Comparison of ENCODE assay signal across 8 cellular contexts in the genomic region with DNA sequence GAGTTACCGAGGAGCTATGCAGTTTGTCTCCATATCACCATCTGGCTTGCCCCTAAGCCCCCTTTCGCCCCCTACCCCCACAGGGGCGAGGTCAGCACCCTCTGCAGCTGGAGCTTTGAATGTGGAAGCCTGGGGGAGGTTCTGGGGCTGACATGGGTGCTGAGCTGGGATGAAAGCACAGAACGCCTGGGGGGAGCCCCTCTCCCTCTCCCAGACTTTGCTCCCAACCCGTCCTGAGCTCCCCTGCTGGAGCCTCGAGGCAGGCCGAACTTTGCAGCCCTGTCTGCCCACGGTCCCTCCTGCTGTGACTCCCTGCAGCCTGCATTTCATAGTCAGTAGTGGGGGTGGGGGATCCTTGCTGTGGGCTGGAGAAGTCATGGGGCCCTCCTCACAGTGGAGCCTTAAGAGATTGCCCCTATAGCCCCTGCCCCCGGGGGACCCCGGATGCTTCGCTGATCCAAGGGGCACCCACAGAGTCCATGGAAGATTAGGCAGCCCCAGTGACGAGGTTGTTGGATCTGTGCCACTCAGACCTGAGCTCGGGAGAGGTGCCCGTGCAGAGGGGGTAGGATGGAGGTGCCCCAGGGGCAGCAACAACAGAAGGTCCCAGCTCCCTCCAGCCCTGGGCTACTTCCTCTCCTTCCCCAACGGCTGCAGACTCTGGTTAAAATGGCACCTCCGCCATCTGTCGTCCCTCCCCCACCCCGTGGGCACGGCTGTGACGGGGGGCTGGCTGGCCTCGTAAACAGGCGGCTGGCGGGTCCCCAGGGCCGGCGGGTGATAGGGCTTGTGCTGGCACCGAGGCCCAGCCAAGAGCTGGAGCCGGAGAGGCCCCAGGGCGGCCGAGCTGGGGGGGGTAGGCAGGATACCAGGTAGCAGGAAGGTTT.
DNase-seq lines count a peak whose midpoint lies in the region; ATAC-seq and TF ChIP-seq lines count a peak whose summit lies in the region.

No MANE protein-coding gene starts in this region.

- ATAC-seq in foreskin keratinocyte, result no peak

- intact Hi-C loops in head of caudate nucleus (cut with DNase I) (loop anchor here (5.0 kb wide), 1 partner anchor 47 kb away; no protein-coding TSS in a partner anchor), prostate gland (cut with DNase I) (loop anchor here (2.0 to 5.0 kb wide), 2 partner anchors 44 to 137 kb away; no protein-coding TSS in a partner anchor)

- H3K27ac Mint-ChIP-seq in activated CD4-positive, alpha-beta memory T cell treated with anti-CD3 and anti-CD28 coated beads, Interleukin-2, amount 10 ng/mL, durations not matched to agents 7 days and 5 days, result peak overlapping the region; percentile 75

- H3K36me3 ChIP-seq in BLaER1 (no peaks in the 10 kb centered on the region), Loucy (ENCODE audit: insufficient read depth, low read length) (no peaks in the 10 kb centered on the region), prostate gland (no peaks in the 10 kb centered on the region)

- peaks cover 16% of the 10 kb centered on the region for H3K27me3 Mint-ChIP-seq in activated CD4-positive, alpha-beta memory T cell treated with anti-CD3 and anti-CD28 coated beads, Interleukin-2, amount 10 ng/mL, durations not matched to agents 7 days and 5 days

- DNase-seq in activated CD4-positive, alpha-beta memory T cell treated with anti-CD3 and anti-CD28 coated beads, Interleukin-2, amount 10 ng/mL, durations not matched to agents 7 days and 5 days, result no peak
- DNase-seq in head of caudate nucleus, result peak in 41 of 42 donors; percentile 57 to 96 (median 75)
- peak; percentile 46 for DNase-seq in prostate gland (ENCODE audit: low spot score)
- DNase-seq in GM13976 (ENCODE audit: low spot score), result no peak
- no peak for DNase-seq in foreskin keratinocyte
- DNase-seq in iPS-NIHi11 (ENCODE audit: low spot score), result no peak

- in situ Hi-C loops in GM13976 (cut with MboI; ENCODE audit: low sequenced_read_pairs, unreplicated experiment), result no loop called here

- H3K4me3 Mint-ChIP-seq in activated CD4-positive, alpha-beta memory T cell treated with anti-CD3 and anti-CD28 coated beads, Interleukin-2, amount 10 ng/mL, durations not matched to agents 7 days and 5 days, result peak overlapping the region; percentile 18

- H3K4me1 Mint-ChIP-seq in activated CD4-positive, alpha-beta memory T cell treated with anti-CD3 and anti-CD28 coated beads, Interleukin-2, amount 10 ng/mL, durations not matched to agents 7 days and 5 days, result peaks cover 41% of the 10 kb centered on the region

- H3K9me3 ChIP-seq in BLaER1 (no peaks in the 10 kb centered on the region), Loucy (ENCODE audit: insufficient read depth, low read depth, low read length) (no peaks in the 10 kb centered on the region), prostate gland (no peaks in the 10 kb centered on the region)

- peaks cover 74% of the 10 kb centered on the region for H3K4me1 ChIP-seq in BLaER1
- peaks cover 26% of the 10 kb centered on the region for H3K4me1 ChIP-seq in Loucy (ENCODE audit: insufficient read depth, low read length, poor library complexity, severe bottlenecking)
- peaks cover 20% of the 10 kb centered on the region for H3K4me1 ChIP-seq in prostate gland (replicated peaks)
- H3K4me1 ChIP-seq in foreskin keratinocyte, result peaks cover 8% of the 10 kb centered on the region

- H3K9me3 Mint-ChIP-seq in activated CD4-positive, alpha-beta memory T cell treated with anti-CD3 and anti-CD28 coated beads, Interleukin-2, amount 10 ng/mL, durations not matched to agents 7 days and 5 days, result no peaks in the 10 kb centered on the region

- POLR2A ChIA-PET in activated CD4-positive, alpha-beta memory T cell treated with anti-CD3 and anti-CD28 coated beads, Interleukin-2, amount 10 ng/mL, durations not matched to agents 7 days and 5 days (lab: Charles Lee), result interaction anchor here (0.6 to 3.2 kb wide), 12 partner anchors 21 to 287 kb away, joined by 3 to 14 read pairs (median 3); a partner anchor contains a TSS

- no peaks in the 10 kb centered on the region for H3K79me2 ChIP-seq in Loucy (ENCODE audit: insufficient read depth, low read length)

- H4K20me1 ChIP-seq in BLaER1 (no peaks in the 10 kb centered on the region), Loucy (ENCODE audit: insufficient read depth, low read length, poor library complexity, severe bottlenecking) (no peaks in the 10 kb centered on the region)

- H2AFZ ChIP-seq in Loucy (ENCODE audit: low read length), result no peak overlapping the region; the same call in 1 of the 2 replicates

- H3K9ac ChIP-seq in BLaER1 (peak overlapping the region; percentile 83), Loucy (ENCODE audit: low read depth, low read length, poor library complexity, severe bottlenecking) (peak overlapping the region; percentile 68)

- H3K4me3 ChIP-seq in BLaER1 (peak overlapping the region; percentile 43), Loucy (ENCODE audit: low read length, poor library complexity, severe bottlenecking) (no peak overlapping the region), prostate gland (no peak overlapping the region)

- no peak for TF ChIP-seq POLR2A in prostate gland (IDR thresholded peaks at IDR 0.05)

- H3K27me3 ChIP-seq in BLaER1, result no peaks in the 10 kb centered on the region
- H3K27me3 ChIP-seq in Loucy (ENCODE audit: insufficient read depth, low read length, poor library complexity, severe bottlenecking), result no peaks in the 10 kb centered on the region
- H3K27me3 ChIP-seq in prostate gland (replicated peaks; ENCODE audit: insufficient read depth), result no peaks in the 10 kb centered on the region
- H3K27me3 ChIP-seq in foreskin keratinocyte, result peaks cover 21% of the 10 kb centered on the region

- H3K36me3 Mint-ChIP-seq in activated CD4-positive, alpha-beta memory T cell treated with anti-CD3 and anti-CD28 coated beads, Interleukin-2, amount 10 ng/mL, durations not matched to agents 7 days and 5 days (ENCODE audit: low read depth), result no peaks in the 10 kb centered on the region

- peak overlapping the region; percentile 93 for H3K27ac ChIP-seq in BLaER1
- peak overlapping the region; percentile 94 to 98 for H3K27ac ChIP-seq in prostate gland
- H3K27ac ChIP-seq in foreskin keratinocyte, result no peak overlapping the region

- H3K4me2 ChIP-seq in BLaER1 (peak overlapping the region; percentile 80), Loucy (ENCODE audit: low read depth, low read length, poor library complexity, severe bottlenecking) (peak overlapping the region; percentile 54)

- TF ChIP-seq CTCF in Loucy (conservative IDR thresholded peaks at IDR 0.05; ENCODE audit: low read length) (no peak), prostate gland (IDR thresholded peaks at IDR 0.05) (no peak), GM13976 (IDR thresholded peaks at IDR 0.05; ENCODE audit: borderline replicate concordance, control extremely low read depth, extremely low read depth, insufficient read depth, missing control alignments) (no peak), foreskin keratinocyte (conservative IDR thresholded peaks at IDR 0.05) (no peak)

- H3F3A ChIP-seq in Loucy (ENCODE audit: low read depth), result no peaks in the 10 kb centered on the region

- H3K9me2 ChIP-seq in Loucy (replicated peaks; ENCODE audit: low read depth, low read length), result no peaks in the 10 kb centered on the region

- CTCF ChIA-PET in activated CD4-positive, alpha-beta memory T cell treated with anti-CD3 and anti-CD28 coated beads, Interleukin-2, amount 10 ng/mL, durations not matched to agents 7 days and 5 days (lab: Charles Lee), result interaction anchor here (0.5 to 1.3 kb wide), 5 partner anchors 22 to 316 kb away, joined by 3 to 4 read pairs (median 3); no protein-coding TSS in a partner anchor

- WGBS in prostate gland, result 21% methylated on average over 26 of the region's 29 CpGs

Comparison
In these comparisons a context has a peak if more than half of its experiments do, and no peak if none do; other contexts are left out.
1. DNase-seq: peak in head of caudate nucleus (41 of 42) and prostate gland (single experiment); none in activated CD4-positive, alpha-beta memory T cell treated with anti-CD3 and anti-CD28 coated beads, Interleukin-2, amount 10 ng/mL, durations not matched to agents 7 days and 5 days (single experiment), GM13976 (single experiment), foreskin keratinocyte (0 of 2) and iPS-NIHi11 (single experiment).